In genomic region chr3:45660567-45660901, GRCh38 we compare ENCODE assay signal across 15 cellular contexts.
"Had no signal": no experiment of that assay in that cellular context is flagged by ENCODE, and none has a peak within 500 bp of the region (broad histone marks: within the 10 kb centered on the region; RNA-seq: fewer than 3 reads in every experiment).

No MANE protein-coding gene starts in this region.

- H3K4me2 ChIP-seq: hepatocyte had no signal

- H3K9me3 Mint-ChIP-seq: activated B cell treated with CpG ODN at 0.5 μM for 24 hours; activated naive CD4-positive, alpha-beta T cell treated with anti-CD3 and anti-CD28 coated beads, Interleukin-2, amount 50 U/mL, for 72 hours; activated T-helper 2 cell treated with anti-CD3 and anti-CD28 coated beads, Interferon-gamma antibody, Interleukin-2, Interleukin-4, amounts not matched to agents 10 μg/mL and 5 μg/mL and 100 μg/mL, durations not matched to agents 14 hours and 24 hours and 36 hours; naive thymus-derived CD8-positive, alpha-beta T cell; neural crest cell had no signal

- H3K4me3 ChIP-seq: body of pancreas, cardiac muscle cell, coronary artery, dorsolateral prefrontal cortex, gastroesophageal sphincter, hepatocyte, spleen, testis had no signal

- H3K27ac ChIP-seq: body of pancreas, cardiac muscle cell, spleen, testis had no signal

- ATAC-seq: activated CD8-positive, alpha-beta memory T cell treated with anti-CD3 and anti-CD28 coated beads, Interleukin-2, amount 10 ng/mL, durations not matched to agents 7 days and 5 days; activated CD8-positive, alpha-beta T cell treated with anti-CD3 and anti-CD28 coated beads, Interleukin-2, amount 10 ng/mL, durations not matched to agents 7 days and 5 days; activated naive CD4-positive, alpha-beta T cell treated with anti-CD3 and anti-CD28 coated beads, Interleukin-2, amount 50 U/mL, for 72 hours; naive thymus-derived CD8-positive, alpha-beta T cell had no signal

- H3K27me3 Mint-ChIP-seq: activated B cell treated with CpG ODN at 0.5 μM for 24 hours; activated CD8-positive, alpha-beta memory T cell treated with anti-CD3 and anti-CD28 coated beads, Interleukin-2, amount 10 ng/mL, durations not matched to agents 7 days and 5 days; naive thymus-derived CD8-positive, alpha-beta T cell had no signal

- H3K27ac Mint-ChIP-seq: activated CD8-positive, alpha-beta memory T cell treated with anti-CD3 and anti-CD28 coated beads, Interleukin-2, amount 10 ng/mL, durations not matched to agents 7 days and 5 days; activated CD8-positive, alpha-beta T cell treated with anti-CD3 and anti-CD28 coated beads, Interleukin-2, amount 10 ng/mL, durations not matched to agents 7 days and 5 days; activated naive CD4-positive, alpha-beta T cell treated with anti-CD3 and anti-CD28 coated beads, Interleukin-2, amount 50 U/mL, for 72 hours; activated T-helper 2 cell treated with anti-CD3 and anti-CD28 coated beads, Interferon-gamma antibody, Interleukin-2, Interleukin-4, amounts not matched to agents 10 μg/mL and 5 μg/mL and 100 μg/mL, durations not matched to agents 14 hours and 24 hours and 36 hours had no signal

- H3K9me3 ChIP-seq: body of pancreas, gastroesophageal sphincter, spleen, testis had no signal

- H3K36me3 Mint-ChIP-seq: activated naive CD4-positive, alpha-beta T cell treated with anti-CD3 and anti-CD28 coated beads, Interleukin-2, amount 50 U/mL, for 72 hours had no signal

- H3K4me3 Mint-ChIP-seq: activated B cell treated with CpG ODN at 0.5 μM for 24 hours; activated CD8-positive, alpha-beta memory T cell treated with anti-CD3 and anti-CD28 coated beads, Interleukin-2, amount 10 ng/mL, durations not matched to agents 7 days and 5 days; activated CD8-positive, alpha-beta T cell treated with anti-CD3 and anti-CD28 coated beads, Interleukin-2, amount 10 ng/mL, durations not matched to agents 7 days and 5 days; neural crest cell had no signal

- H3K27me3 ChIP-seq: body of pancreas, cardiac muscle cell, dorsolateral prefrontal cortex, gastroesophageal sphincter, hepatocyte, spleen, testis had no signal

- H2AFZ ChIP-seq: hepatocyte had no signal

- H3K36me3 ChIP-seq: cardiac muscle cell, gastroesophageal sphincter had no signal
